ENCODE assay signal across 9 cellular contexts in the genomic region with DNA sequence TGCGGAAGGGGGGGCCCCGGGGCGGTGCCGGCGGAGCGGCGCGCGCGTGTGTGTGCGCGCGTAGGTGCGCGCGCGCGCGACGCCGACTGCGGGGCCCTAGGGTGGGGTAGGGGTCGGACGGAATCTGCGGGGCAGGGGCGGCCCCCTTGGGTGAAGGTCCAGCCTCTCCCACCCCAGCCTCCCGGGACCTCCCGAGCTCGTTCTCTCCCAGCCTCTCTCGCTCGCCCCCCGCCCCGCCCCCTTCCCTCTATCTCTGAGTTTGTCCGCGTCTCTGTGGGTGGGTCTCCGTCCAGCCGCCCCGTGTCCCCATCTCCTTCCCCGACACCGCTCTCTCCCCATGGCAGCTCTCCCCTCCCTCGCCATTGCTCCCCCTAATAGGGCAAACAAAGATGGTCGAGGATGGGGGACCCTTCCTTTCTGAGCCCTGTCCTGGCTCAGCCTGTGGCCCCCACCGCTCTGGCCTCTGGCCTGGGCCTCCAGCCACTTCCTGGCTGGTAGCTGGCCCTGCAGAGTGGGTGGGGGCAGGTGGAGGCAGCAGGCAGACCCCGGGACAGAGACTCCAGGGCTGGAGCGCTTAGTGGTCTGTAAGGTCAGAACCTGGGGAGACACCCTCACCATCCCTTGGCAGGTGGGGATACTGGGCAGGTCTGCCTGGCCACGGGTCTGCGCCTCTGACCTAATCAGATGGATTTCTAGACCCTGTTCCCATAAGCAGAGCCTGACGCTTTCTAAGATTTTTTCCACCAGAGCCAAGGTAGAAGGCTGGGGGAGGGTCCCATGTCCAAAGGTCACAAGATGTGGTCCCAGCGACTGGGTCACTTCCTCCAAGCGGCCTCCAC. TPM values are rescaled to one million over a fixed set of nuclear protein-coding genes. Genes with fewer than 3 reads are reported as not detected.
A peak's percentile ranks its signal among the peaks of the same experiment; 100 is the strongest.
DNase-seq lines count a peak whose midpoint lies in the region.
"Had no signal": no experiment of that assay in that cellular context is flagged by ENCODE, and none has a peak within 500 bp of the region (broad histone marks: within the 10 kb centered on the region; RNA-seq: fewer than 3 reads in every experiment).

No MANE protein-coding gene starts in this region.

- H3K36me3 Mint-ChIP-seq in activated naive CD8-positive, alpha-beta T cell: no peaks in the 10 kb centered on the region

- no peak overlapping the region for H3K27ac Mint-ChIP-seq in activated naive CD8-positive, alpha-beta T cell

- H3K9ac ChIP-seq in iPS-15b (ENCODE audit: low read depth, low read length): no peak overlapping the region

- H3K27me3 Mint-ChIP-seq in activated naive CD8-positive, alpha-beta T cell: no peaks in the 10 kb centered on the region

- DNase-seq in H7: peak; percentile 64
- no peak for DNase-seq in skeletal muscle cell (ENCODE audit: low read depth)
- DNase-seq in stimulated activated CD4-positive, alpha-beta T cell treated with anti-CD3 and anti-CD28 coated beads, Interleukin-4, amount 100 ng/mL, for 24 hours: no peak
- DNase-seq in middle frontal gyrus (ENCODE audit: extremely low spot score, low spot score): no peak
- no peak for DNase-seq in LoVo (ENCODE audit: low spot score)
- no peak for DNase-seq in OCI-M1 (lab: John Stamatoyannopoulos, UW)
- DNase-seq: NCI-H1092 treated with DMSO at 0.1 percent for 48 hours had no signal

- no peaks in the 10 kb centered on the region for H3K36me3 ChIP-seq in H7 (replicated peaks; ENCODE audit: control insufficient read depth, insufficient read depth, low read length)
- no peaks in the 10 kb centered on the region for H3K36me3 ChIP-seq in iPS-15b (ENCODE audit: control insufficient read depth, insufficient read depth, low read length)

- H3K4me3 Mint-ChIP-seq in activated naive CD8-positive, alpha-beta T cell: peak overlapping the region; percentile 65

- H3K4me3 ChIP-seq in H7 (ENCODE audit: insufficient read depth, low read depth, low read length) (peak overlapping the region; percentile 52), iPS-15b (ENCODE audit: low read depth, low read length) (peak overlapping the region; percentile 49), skeletal muscle cell (ENCODE audit: low read depth, low read length) (peak overlapping the region; percentile 32)

- no peaks in the 10 kb centered on the region for H3K9me3 ChIP-seq in iPS-15b (ENCODE audit: control insufficient read depth, insufficient read depth, low read length)

- peaks cover 62% of the 10 kb centered on the region for H3K4me1 Mint-ChIP-seq in activated naive CD8-positive, alpha-beta T cell (ENCODE audit: low read depth)

- no peaks in the 10 kb centered on the region for H3K4me1 ChIP-seq in iPS-15b (ENCODE audit: control insufficient read depth, insufficient read depth, low read length)

- H3K9me3 Mint-ChIP-seq in activated naive CD8-positive, alpha-beta T cell (ENCODE audit: low read depth): no peaks in the 10 kb centered on the region

- H3K27me3 ChIP-seq in H7 (ENCODE audit: control insufficient read depth, insufficient read depth, low read length) (peaks cover 14% of the 10 kb centered on the region), iPS-15b (ENCODE audit: control insufficient read depth, insufficient read depth, low read length) (peaks cover 15% of the 10 kb centered on the region)

RNA-seq across cellular contexts. Expression of a gene that starts 32.9 kb away (rescaled TPM):
- 7.7 and 8.4 TPM in 2 replicates for total RNA-seq in H7 (2014; rRNA removed; shearing (Covaris generic))
